14 cellular contexts compared by ENCODE assay signal in genomic region chr12:67091204-67091603, GRCh38.
DNase-seq lines count a peak whose midpoint lies in the region; ATAC-seq and TF ChIP-seq lines count a peak whose summit lies in the region.
"Had no signal": no experiment of that assay in that cellular context is flagged by ENCODE, and none has a peak within 500 bp of the region (broad histone marks: within the 10 kb centered on the region; RNA-seq: fewer than 3 reads in every experiment).

No MANE protein-coding gene starts in this region.

- peak; percentile 60 for ATAC-seq in left lobe of liver
- ATAC-seq: stimulated activated naive B cell treated with anti-CD40 and anti-IgM and Interleukin-4, amounts not matched to agents 10 μg/mL and 1 μg/mL and 100 μg/mL, for 72 hours had no signal

- H3K4me3 Mint-ChIP-seq in type B pancreatic cell: no peak overlapping the region
- H3K4me3 Mint-ChIP-seq: activated naive CD8-positive, alpha-beta T cell treated with anti-CD3 and anti-CD28 coated beads, Interleukin-2, amount 10 ng/mL, durations not matched to agents 7 days and 5 days; stimulated activated naive B cell treated with anti-CD40 and anti-IgM and Interleukin-4, amounts not matched to agents 10 μg/mL and 1 μg/mL and 100 μg/mL, for 72 hours had no signal

- H3K4me3 ChIP-seq in epithelial cell of esophagus (ENCODE audit: low read length): no peak overlapping the region
- H3K4me3 ChIP-seq: sigmoid colon, tibial artery had no signal

- no peaks in the 10 kb centered on the region for H3K36me3 Mint-ChIP-seq in type B pancreatic cell
- H3K36me3 Mint-ChIP-seq: activated naive CD8-positive, alpha-beta T cell treated with anti-CD3 and anti-CD28 coated beads, Interleukin-2, amount 10 ng/mL, durations not matched to agents 7 days and 5 days; stimulated activated naive B cell treated with anti-CD40 and anti-IgM and Interleukin-4, amounts not matched to agents 10 μg/mL and 1 μg/mL and 100 μg/mL, for 72 hours had no signal

- H3K4me1 Mint-ChIP-seq in type B pancreatic cell (ENCODE audit: unreplicated experiment): peaks cover 6% of the 10 kb centered on the region
- H3K4me1 Mint-ChIP-seq: activated naive CD8-positive, alpha-beta T cell treated with anti-CD3 and anti-CD28 coated beads, Interleukin-2, amount 10 ng/mL, durations not matched to agents 7 days and 5 days; stimulated activated naive B cell treated with anti-CD40 and anti-IgM and Interleukin-4, amounts not matched to agents 10 μg/mL and 1 μg/mL and 100 μg/mL, for 72 hours had no signal

- no peaks in the 10 kb centered on the region for H3K9me3 Mint-ChIP-seq in type B pancreatic cell

- H3K27me3 Mint-ChIP-seq in type B pancreatic cell: no peaks in the 10 kb centered on the region

- DNase-seq in Ammon's horn (ENCODE audit: low spot score) (peak; percentile 68), NCI-H226 (peak; percentile 17), epithelial cell of esophagus (ENCODE audit: low read depth) (peak; percentile 87), left lobe of liver (ENCODE audit: low spot score) (no peak), NCI-H526 (lab: John Stamatoyannopoulos, UW) (no peak), NCI-H2171 treated with DMSO at 0.1 percent for 48 hours (lab: John Stamatoyannopoulos, UW) (no peak), type B pancreatic cell (ENCODE audit: extremely low spot score, unreplicated experiment) (no peak), HUDEP-2 (lab: John Stamatoyannopoulos, UW; ENCODE audit: unreplicated experiment in 76 of 76) (no peak)
- DNase-seq: activated naive CD8-positive, alpha-beta T cell treated with anti-CD3 and anti-CD28 coated beads, Interleukin-2, amount 10 ng/mL, durations not matched to agents 7 days and 5 days; NCI-H1694 treated with DMSO at 0.1 percent for 48 hours; NCI-H510A treated with DMSO at 0.1 percent for 48 hours; sigmoid colon; stimulated activated naive B cell treated with anti-CD40 and anti-IgM and Interleukin-4, amounts not matched to agents 10 μg/mL and 1 μg/mL and 100 μg/mL, for 72 hours; tibial artery had no signal

- H3K27ac Mint-ChIP-seq in type B pancreatic cell: no peak overlapping the region
- H3K27ac Mint-ChIP-seq: activated naive CD8-positive, alpha-beta T cell treated with anti-CD3 and anti-CD28 coated beads, Interleukin-2, amount 10 ng/mL, durations not matched to agents 7 days and 5 days; stimulated activated naive B cell treated with anti-CD40 and anti-IgM and Interleukin-4, amounts not matched to agents 10 μg/mL and 1 μg/mL and 100 μg/mL, for 72 hours had no signal

- TF ChIP-seq CTCF in epithelial cell of esophagus (IDR thresholded peaks at IDR 0.05; ENCODE audit: insufficient read depth, low read depth, low read length, missing control alignments) (peak; percentile 8), type B pancreatic cell (conservative IDR thresholded peaks at IDR 0.05) (no peak)

Comparison
In these comparisons a context has a peak if more than half of its experiments do, and no peak if none do; other contexts are left out.
1. DNase-seq: peak in Ammon's horn (single experiment), NCI-H226 (single experiment) and epithelial cell of esophagus (single experiment); none in left lobe of liver (single experiment), NCI-H526 (0 of 2), NCI-H2171 treated with DMSO at 0.1 percent for 48 hours (single experiment), type B pancreatic cell (single experiment) and HUDEP-2 (0 of 76).